Comparison of ENCODE assay signal across 8 cellular contexts in genomic region chr14:23164949-23165348, GRCh38. TPM values are rescaled to one million over a fixed set of nuclear protein-coding genes. Genes with fewer than 3 reads are reported as not detected.
"Had no signal": no experiment of that assay in that cellular context is flagged by ENCODE, and none has a peak within 500 bp of the region (broad histone marks: within the 10 kb centered on the region; RNA-seq: fewer than 3 reads in every experiment).

No MANE protein-coding gene starts in this region.

- H3K27ac Mint-ChIP-seq: GM23338, H9 had no signal

- H2AFZ ChIP-seq: GM23338 had no signal

- DNase-seq: H9, HCEC 1CT, IMR-90 had no signal

- H3K4me2 ChIP-seq: GM23338 had no signal

- FAIRE-seq: H1, H54, HTR-8/SVneo had no signal

- ATAC-seq: GM23338 had no signal

- H3K9me3 Mint-ChIP-seq: GM23338, H9 had no signal

- H3K4me3 ChIP-seq: GM23338 had no signal

- H3K4me3 Mint-ChIP-seq: GM23338, H9 had no signal

RNA-seq across cellular contexts. Expression of gene SLC7A8, which starts 18.5 kb away (rescaled TPM):
- total RNA-seq: IMR-90 had no signal

RNA-seq across cellular contexts. Expression of gene CEBPE, which starts 45.9 kb away (rescaled TPM):
- total RNA-seq: GM23338, H1, H9, HT-29, IMR-90 had no signal
- polyA plus RNA-seq: GM23338 had no signal
